In genomic region chr1:178986204-178986603, GRCh38 we compare ENCODE assay signal across 22 cellular contexts.
"Had no signal": no experiment of that assay in that cellular context is flagged by ENCODE, and none has a peak within 500 bp of the region (broad histone marks: within the 10 kb centered on the region; RNA-seq: fewer than 3 reads in every experiment).

No MANE protein-coding gene starts in this region.

- H3K36me3 Mint-ChIP-seq: activated CD4-positive, alpha-beta memory T cell treated with anti-CD3 and anti-CD28 coated beads for 36 hours; activated naive CD8-positive, alpha-beta T cell had no signal

- H3K27ac ChIP-seq: VCaP had no signal

- H3K4me3 Mint-ChIP-seq: activated CD4-positive, alpha-beta memory T cell treated with anti-CD3 and anti-CD28 coated beads for 36 hours; activated CD4-positive, alpha-beta T cell treated with anti-CD3 and anti-CD28 coated beads, Interleukin-2, amount 10 ng/mL, durations not matched to agents 7 days and 5 days; activated naive CD4-positive, alpha-beta T cell treated with anti-CD3 and anti-CD28 coated beads for 36 hours; activated naive CD8-positive, alpha-beta T cell; activated T-cell treated with anti-CD3 and anti-CD28 coated beads, Interleukin-2, amount 50 U/mL, for 4 hours; T-helper 17 cell had no signal

- H3K27ac Mint-ChIP-seq: activated CD4-positive, alpha-beta memory T cell treated with anti-CD3 and anti-CD28 coated beads for 36 hours; activated CD4-positive, alpha-beta T cell treated with anti-CD3 and anti-CD28 coated beads, Interleukin-2, amount 10 ng/mL, durations not matched to agents 7 days and 5 days; activated naive CD4-positive, alpha-beta T cell treated with anti-CD3 and anti-CD28 coated beads for 36 hours; activated naive CD8-positive, alpha-beta T cell; T-helper 17 cell had no signal

- H3K9me3 Mint-ChIP-seq: activated CD4-positive, alpha-beta memory T cell treated with anti-CD3 and anti-CD28 coated beads for 36 hours had no signal

- H3K27me3 Mint-ChIP-seq: activated CD4-positive, alpha-beta memory T cell treated with anti-CD3 and anti-CD28 coated beads for 36 hours; activated naive CD8-positive, alpha-beta T cell; T-helper 17 cell had no signal

- ATAC-seq: activated T-cell treated with anti-CD3 and anti-CD28 coated beads, Interleukin-2, amount 50 U/mL, for 4 hours; PC-3; T-helper 17 cell had no signal

- H3K4me1 Mint-ChIP-seq: activated CD4-positive, alpha-beta T cell treated with anti-CD3 and anti-CD28 coated beads, Interleukin-2, amount 10 ng/mL, durations not matched to agents 7 days and 5 days; T-helper 17 cell had no signal

- DNase-seq: activated CD4-positive, alpha-beta memory T cell treated with anti-CD3 and anti-CD28 coated beads for 36 hours; activated CD4-positive, alpha-beta T cell treated with anti-CD3 and anti-CD28 coated beads, Interleukin-2, amount 10 ng/mL, durations not matched to agents 7 days and 5 days; activated CD4-positive, CD25-positive, alpha-beta regulatory T cell; activated CD8-positive, alpha-beta memory T cell treated with anti-CD3 and anti-CD28 coated beads for 24 hours; activated gamma-delta T cell; activated naive CD4-positive, alpha-beta T cell treated with anti-CD3 and anti-CD28 coated beads for 36 hours; activated T-cell treated with anti-CD3 and anti-CD28 coated beads, Interleukin-2, amount 50 U/mL, for 4 hours; anterior cingulate cortex; cerebellar nuclear complex; MV-4-11; NCI-H1092 treated with DMSO at 0.1 percent for 48 hours; NCI-H1436; NCI-H1694 treated with DMSO at 0.1 percent for 48 hours; NCI-H2081; NCI-H446; NCI-H524; PC-3; SIG-M5; T-helper 17 cell; T-helper 9 cell had no signal
